ENCODE assay signal across 13 cellular contexts in genomic region chr9:37295796-37296195, GRCh38.
DNase-seq lines count a peak whose midpoint lies in the region; ATAC-seq, FAIRE-seq and TF ChIP-seq lines count a peak whose summit lies in the region.
"Had no signal": no experiment of that assay in that cellular context is flagged by ENCODE, and none has a peak within 500 bp of the region (broad histone marks: within the 10 kb centered on the region; RNA-seq: fewer than 3 reads in every experiment).

No MANE protein-coding gene starts in this region.

- CTCF ChIA-PET in CD8-positive, alpha-beta T cell (lab: Charles Lee) = no interaction called here

- no peaks in the 10 kb centered on the region for H3K9me3 Mint-ChIP-seq in CD8-positive, alpha-beta T cell
- H3K9me3 Mint-ChIP-seq: effector memory CD8-positive, alpha-beta T cell had no signal

- DNase-seq in GM06990 (ENCODE audit: extremely low read depth, insufficient read length) (no peak), NAMALWA (ENCODE audit: low spot score) (peak; percentile 75), choroid plexus epithelial cell (ENCODE audit: low read depth) (no peak), DMS153 treated with DMSO at 0.1 percent for 48 hours (lab: John Stamatoyannopoulos, UW; ENCODE audit: unreplicated experiment) (no peak), NK-92 (lab: John Stamatoyannopoulos, UW; ENCODE audit: unreplicated experiment) (no peak), H54 (ENCODE audit: insufficient read length, low spot score) (no peak)
- no peak for DNase-seq in CD8-positive, alpha-beta T cell
- DNase-seq: activated effector memory CD4-positive, alpha-beta T cell treated with anti-CD3 and anti-CD28 coated beads, Interleukin-2, amount 50 U/mL, for 16 hours; effector memory CD8-positive, alpha-beta T cell; transverse colon had no signal

- FAIRE-seq in H54 (lab: Jason Lieb, UNC) = no peak
- FAIRE-seq: islet of Langerhans had no signal

- peak; percentile 46 for TF ChIP-seq CTCF in 22Rv1 (IDR thresholded peaks at IDR 0.05)
- peak; percentile 35 for TF ChIP-seq CTCF in GM06990 (IDR thresholded peaks at IDR 0.05; ENCODE audit: insufficient read depth, low read length, poor library complexity, severe bottlenecking)
- peak; percentile 32 for TF ChIP-seq CTCF in choroid plexus epithelial cell (conservative IDR thresholded peaks at IDR 0.05; ENCODE audit: low read depth, low read length)
- TF ChIP-seq CTCF in CD8-positive, alpha-beta T cell (IDR thresholded peaks at IDR 0.05) = no peak

- H3K4me3 ChIP-seq in GM06990 (replicated peaks; ENCODE audit: low read depth, low read length) (no peak overlapping the region), choroid plexus epithelial cell (ENCODE audit: low read depth, low read length) (no peak overlapping the region)
- H3K4me3 ChIP-seq in CD8-positive, alpha-beta T cell (ENCODE audit: low read depth, low read length) = no peak overlapping the region
- H3K4me3 ChIP-seq: transverse colon had no signal

- intact Hi-C loops in CD8-positive, alpha-beta T cell (cut with DNase I, micrococcal nuclease) = loop anchor here in 1 of 2 experiments (10.0 kb wide), 1 partner anchor 211 kb away; no protein-coding TSS in a partner anchor

- no peak overlapping the region for H3K4me3 Mint-ChIP-seq in CD8-positive, alpha-beta T cell
- H3K4me3 Mint-ChIP-seq: effector memory CD8-positive, alpha-beta T cell had no signal

- H3K36me3 Mint-ChIP-seq in CD8-positive, alpha-beta T cell = no peaks in the 10 kb centered on the region

- no peak for ATAC-seq in CD8-positive, alpha-beta T cell
- ATAC-seq: effector memory CD8-positive, alpha-beta T cell had no signal

- no peaks in the 10 kb centered on the region for H3K27me3 ChIP-seq in GM06990 (replicated peaks; ENCODE audit: control insufficient read depth, insufficient read depth, low read length)
- H3K27me3 ChIP-seq in CD8-positive, alpha-beta T cell (ENCODE audit: insufficient read depth, low read length) = no peaks in the 10 kb centered on the region
- H3K27me3 ChIP-seq: transverse colon had no signal

- no peaks in the 10 kb centered on the region; the same call in 1 of the 2 replicates for H3K36me3 ChIP-seq in GM06990 (ENCODE audit: control insufficient read depth, insufficient read depth, low read length)
- H3K36me3 ChIP-seq in CD8-positive, alpha-beta T cell (ENCODE audit: insufficient read depth, low read length) = no peaks in the 10 kb centered on the region
- H3K36me3 ChIP-seq: transverse colon had no signal

- H3K4me1 ChIP-seq in CD8-positive, alpha-beta T cell (ENCODE audit: insufficient read depth, low read length) = peaks cover 21% of the 10 kb centered on the region

- H3K27ac Mint-ChIP-seq in CD8-positive, alpha-beta T cell = no peak overlapping the region
- H3K27ac Mint-ChIP-seq: effector memory CD8-positive, alpha-beta T cell had no signal

- no peaks in the 10 kb centered on the region for H3K27me3 Mint-ChIP-seq in CD8-positive, alpha-beta T cell (ENCODE audit: low read depth)
- H3K27me3 Mint-ChIP-seq: effector memory CD8-positive, alpha-beta T cell had no signal

- H3K4me1 Mint-ChIP-seq in CD8-positive, alpha-beta T cell (ENCODE audit: low read depth) = peaks cover 69% of the 10 kb centered on the region

- no peak overlapping the region for H3K27ac ChIP-seq in 22Rv1
- no peak overlapping the region for H3K27ac ChIP-seq in CD8-positive, alpha-beta T cell (ENCODE audit: low read depth, low read length)
- H3K27ac ChIP-seq: transverse colon, VCaP had no signal

- POLR2A ChIA-PET in CD8-positive, alpha-beta T cell (lab: Charles Lee) = no interaction called here

- no peak for TF ChIP-seq POLR2A in H54 (IDR thresholded peaks at IDR 0.05; ENCODE audit: low read depth, low read length)

- H3K9me3 ChIP-seq in CD8-positive, alpha-beta T cell (ENCODE audit: low read length) = no peaks in the 10 kb centered on the region
- H3K9me3 ChIP-seq: transverse colon had no signal
